ENCODE assay signal across 27 cellular contexts in the genomic region with DNA sequence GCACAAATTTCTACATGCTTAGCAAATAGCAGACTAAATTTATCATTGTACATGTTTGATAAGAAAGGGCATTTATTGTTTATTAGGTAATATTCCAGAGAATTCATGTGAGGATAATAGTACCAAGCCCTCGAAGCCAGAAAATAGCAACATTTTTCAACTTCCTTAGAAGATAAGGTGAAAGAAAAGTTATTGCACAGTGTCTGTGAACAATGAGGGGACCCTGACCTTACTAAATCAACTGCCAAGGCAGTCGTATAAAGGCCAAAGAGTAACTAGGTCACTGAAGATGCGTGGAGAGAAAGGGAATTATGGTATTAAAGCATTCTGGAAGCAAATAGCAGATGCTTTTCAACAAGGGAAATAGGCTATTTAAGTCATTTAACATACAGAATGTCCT.
"Had no signal": no experiment of that assay in that cellular context is flagged by ENCODE, and none has a peak within 500 bp of the region (broad histone marks: within the 10 kb centered on the region; RNA-seq: fewer than 3 reads in every experiment).

No MANE protein-coding gene starts in this region.

- H3K27ac ChIP-seq: colonic mucosa, coronary artery, dorsolateral prefrontal cortex, epithelial cell of prostate, esophagus muscularis mucosa, esophagus squamous epithelium, foreskin keratinocyte, gastrocnemius medialis, gastroesophageal sphincter, heart left ventricle had no signal

- H3K4me1 ChIP-seq: colonic mucosa, esophagus muscularis mucosa, esophagus squamous epithelium, foreskin keratinocyte, gastrocnemius medialis, gastroesophageal sphincter, heart left ventricle had no signal

- DNase-seq: colonic mucosa; cortex of kidney; dermis blood vessel endothelial cell; dorsolateral prefrontal cortex; effector CD4-positive, alpha-beta T cell; effector CD8-positive, alpha-beta T cell; effector memory CD4-positive, alpha-beta T cell; effector memory CD8-positive, alpha-beta T cell; endodermal cell; erythroblast; esophagus squamous epithelium; foreskin fibroblast; foreskin keratinocyte; foreskin melanocyte; gastrocnemius medialis; glutamatergic neuron; head of caudate nucleus; heart left ventricle had no signal

- FAIRE-seq: colon, endometrium, endothelial cell of umbilical vein, frontal cortex had no signal

- H3K36me3 ChIP-seq: colonic mucosa, esophagus muscularis mucosa, esophagus squamous epithelium, gastrocnemius medialis, gastroesophageal sphincter, heart left ventricle had no signal

- H3K27me3 ChIP-seq: colonic mucosa, dorsolateral prefrontal cortex, esophagus muscularis mucosa, esophagus squamous epithelium, foreskin keratinocyte, gastrocnemius medialis, gastroesophageal sphincter, heart left ventricle had no signal

- H3K9me3 ChIP-seq: colonic mucosa, esophagus muscularis mucosa, esophagus squamous epithelium, gastrocnemius medialis, gastroesophageal sphincter, heart left ventricle had no signal

- ATAC-seq: effector memory CD8-positive, alpha-beta T cell; esophagus mucosa; foreskin keratinocyte; gastrocnemius medialis; gastroesophageal sphincter; heart left ventricle had no signal

- H3K4me3 ChIP-seq: colonic mucosa, coronary artery, dorsolateral prefrontal cortex, esophagus muscularis mucosa, esophagus squamous epithelium, gastrocnemius medialis, gastroesophageal sphincter, heart left ventricle had no signal
